ENCODE assay signal across 18 cellular contexts in the genomic region with DNA sequence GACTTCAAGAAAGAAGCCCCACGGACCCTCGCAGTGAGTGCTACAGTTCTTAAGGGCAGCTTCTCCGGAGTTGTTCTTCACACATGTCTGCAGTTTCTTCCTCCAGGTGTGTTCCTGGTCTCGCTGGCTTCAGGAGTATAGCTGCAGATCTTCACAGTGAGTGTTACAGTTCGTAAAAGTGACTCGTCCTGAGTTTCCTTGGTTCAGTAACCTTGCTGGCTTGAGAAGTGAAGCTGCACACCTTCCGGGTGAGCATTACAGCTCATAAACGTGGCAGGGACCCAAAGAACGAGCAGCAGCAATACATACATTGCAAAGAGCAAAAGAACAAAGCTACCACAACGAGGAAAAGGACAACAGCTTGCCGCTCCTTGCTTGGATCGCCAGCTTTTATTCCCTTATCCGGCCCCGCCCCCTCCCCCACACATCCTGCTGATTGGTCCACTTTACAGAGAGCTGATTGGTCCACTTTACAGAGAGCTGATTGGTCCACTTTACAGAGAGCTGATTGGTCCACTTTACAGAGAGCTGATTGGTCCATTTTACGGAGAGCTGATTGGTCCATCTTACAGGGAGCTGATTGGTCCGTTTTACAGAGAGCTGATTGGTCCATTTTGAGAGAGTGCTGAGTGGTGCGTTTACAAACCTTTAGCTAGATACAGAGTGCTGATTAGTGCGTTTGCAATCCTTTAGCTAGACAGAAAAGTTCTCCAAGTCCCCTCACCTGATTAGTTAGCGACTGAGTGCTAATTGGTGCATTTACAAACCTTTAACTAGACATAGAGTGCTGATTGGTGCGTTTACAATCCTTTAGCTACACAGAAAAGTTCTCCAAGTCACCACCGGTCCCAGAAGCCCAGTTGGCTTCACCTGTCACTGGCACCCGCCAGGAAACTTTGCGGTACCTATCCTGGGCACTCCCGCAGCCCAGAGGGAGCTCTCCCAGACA.
DNase-seq lines count a peak whose midpoint lies in the region; ATAC-seq, FAIRE-seq and TF ChIP-seq lines count a peak whose summit lies in the region.
"Had no signal": no experiment of that assay in that cellular context is flagged by ENCODE, and none has a peak within 500 bp of the region (broad histone marks: within the 10 kb centered on the region; RNA-seq: fewer than 3 reads in every experiment).

No MANE protein-coding gene starts in this region.

- no peak overlapping the region for H4K91ac ChIP-seq in H1 (replicated peaks; ENCODE audit: insufficient read length, low read length)

- DNase-seq in SK-N-SH (no peak), NCI-H2081 treated with DMSO at 0.1 percent for 48 hours (lab: John Stamatoyannopoulos, UW) (peak; percentile 50), H1 (ENCODE audit: low read depth in 1 of 2, low spot score in 2 of 2) (no peak), T-helper 1 cell (no peak), NCI-H2171 (lab: John Stamatoyannopoulos, UW) (no peak), OCI-LY7 (ENCODE audit: low spot score) (no peak), prostate gland (ENCODE audit: low spot score) (no peak)
- DNase-seq: 8988T, GOT3, KBM-7, NCI-H1436 treated with DMSO at 0.1 percent for 48 hours, NCI-H345, NCI-H526, OCI-M1, SJCRH30, T-helper 2 cell had no signal

- H4K8ac ChIP-seq in H1 (ENCODE audit: extremely low read depth, insufficient read depth, low read length), result no peak overlapping the region

- TF ChIP-seq CTCF in SK-N-SH (IDR thresholded peaks at IDR 0.05) (no peak), H1 (IDR thresholded peaks at IDR 0.05; ENCODE audit: control extremely low read depth in 1 of 3, insufficient read depth in 1 of 3, low read depth in 1 of 3, low read length in 3 of 3) (no peak), OCI-LY7 (conservative IDR thresholded peaks at IDR 0.05; ENCODE audit: low read length) (no peak), prostate gland (IDR thresholded peaks at IDR 0.05) (no peak)

- H3K36me3 ChIP-seq in SK-N-SH (replicated peaks in 1 of 2; ENCODE audit: control insufficient read depth in 1 of 2, insufficient read depth in 2 of 2, low read length in 1 of 2) (no peaks in the 10 kb centered on the region), H1 (ENCODE audit: control insufficient read depth in 2 of 4, insufficient read depth in 4 of 4, low read length in 3 of 4) (peaks cover 0 to 3% (median 0%) of the 10 kb centered on the region in 4 experiments; a peak in 1 of 8 replicates), OCI-LY7 (ENCODE audit: insufficient read depth, low read length) (no peaks in the 10 kb centered on the region), prostate gland (no peaks in the 10 kb centered on the region)
- H3K36me3 ChIP-seq: SJCRH30 had no signal

- no peak for FAIRE-seq in H1 (lab: Jason Lieb, UNC)
- FAIRE-seq: GM12891 had no signal

- H2AFZ ChIP-seq in SK-N-SH (ENCODE audit: low read depth), result no peak overlapping the region; the same call in 1 of the 2 replicates
- peak overlapping the region; percentile 16; the same call in 1 of the 2 replicates for H2AFZ ChIP-seq in H1 (ENCODE audit: low read length)
- no peak overlapping the region for H2AFZ ChIP-seq in OCI-LY7 (ENCODE audit: low read length)

- H3K9me2 ChIP-seq in SK-N-SH (no peaks in the 10 kb centered on the region), OCI-LY7 (ENCODE audit: insufficient read depth, low read length) (no peaks in the 10 kb centered on the region)

- TF ChIP-seq EP300 in SK-N-SH (IDR thresholded peaks at IDR 0.05; ENCODE audit: borderline replicate concordance in 1 of 2, low read depth in 1 of 2, low read length in 1 of 2) (no peak), H1 (IDR thresholded peaks at IDR 0.05; ENCODE audit: borderline replicate concordance in 1 of 2, low read depth in 2 of 2, low read length in 2 of 2) (no peak)

- TF ChIP-seq POLR2A in H1 (IDR thresholded peaks at IDR 0.05; ENCODE audit: control extremely low read depth in 1 of 2, low read depth in 2 of 2, low read length in 2 of 2) (no peak), prostate gland (IDR thresholded peaks at IDR 0.05) (no peak)

- no peaks in the 10 kb centered on the region for H3K23me2 ChIP-seq in H1 (ENCODE audit: low read depth, low read length)

- no peak overlapping the region for H2BK20ac ChIP-seq in H1 (ENCODE audit: low read length)

- H4K20me1 ChIP-seq in SK-N-SH (ENCODE audit: insufficient read depth) (no peaks in the 10 kb centered on the region), H1 (replicated peaks in 1 of 2; ENCODE audit: control insufficient read depth in 1 of 2, insufficient read depth in 2 of 2, low read length in 2 of 2) (no peaks in the 10 kb centered on the region), OCI-LY7 (ENCODE audit: insufficient read depth, low read length) (no peaks in the 10 kb centered on the region)

- no peak for TF ChIP-seq RAD21 in SK-N-SH (IDR thresholded peaks at IDR 0.05; ENCODE audit: low read length)
- no peak for TF ChIP-seq RAD21 in H1 (IDR thresholded peaks at IDR 0.05 in 1 of 2, conservative IDR thresholded peaks at IDR 0.05 in 1 of 2; ENCODE audit: low read depth in 2 of 2, low read length in 2 of 2)

- H3K9ac ChIP-seq in SK-N-SH (no peak overlapping the region), H1 (replicated peaks in 1 of 4; ENCODE audit: extremely low read depth in 1 of 4, low read depth in 3 of 4, low read length in 3 of 4) (no peak overlapping the region)

- WGBS in SK-N-SH (ENCODE audit: low lambda C conversion rate), result 53% methylated on average over 24 of the region's 24 CpGs
- 95% methylated on average over 24 of the region's 24 CpGs; no CpG with 5 or more reads in 1 of the 2 experiments for WGBS in H1 (ENCODE audit: extremely low coverage in 1 of 2, insufficient coverage in 1 of 2, insufficient read length in 1 of 2, insufficient replicate concordance in 2 of 2, low coverage in 1 of 2, low lambda C conversion rate in 2 of 2, missing lambda C conversion rate in 1 of 2), 2 experiments
- 86% methylated on average over 24 of the region's 24 CpGs for WGBS in prostate gland

- H3K4me1 ChIP-seq in SK-N-SH (ENCODE audit: control insufficient read depth in 1 of 2, insufficient read depth in 2 of 2, low read depth in 1 of 2, low read length in 1 of 2), result no peaks in the 10 kb centered on the region; a peak in 1 of 4 replicates
- H3K4me1 ChIP-seq in H1 (replicated peaks in 1 of 4; ENCODE audit: control insufficient read depth in 3 of 4, insufficient read depth in 4 of 4, low read length in 3 of 4), result no peaks in the 10 kb centered on the region
- no peaks in the 10 kb centered on the region for H3K4me1 ChIP-seq in OCI-LY7 (ENCODE audit: insufficient read depth, low read length, poor library complexity, severe bottlenecking)
- H3K4me1 ChIP-seq in prostate gland (replicated peaks), result no peaks in the 10 kb centered on the region
- H3K4me1 ChIP-seq: SJCRH30 had no signal

- H3K4me2 ChIP-seq in SK-N-SH, result peak overlapping the region; percentile 4; the same call in 1 of the 2 replicates
- no peak overlapping the region for H3K4me2 ChIP-seq in H1 (ENCODE audit: insufficient read depth in 1 of 2, low read depth in 2 of 2, low read length in 2 of 2)
- no peak overlapping the region for H3K4me2 ChIP-seq in OCI-LY7 (ENCODE audit: low read length)

- no peak overlapping the region for H2BK5ac ChIP-seq in H1 (ENCODE audit: low read depth, low read length)

- H3K27me3 ChIP-seq in SK-N-SH (ENCODE audit: insufficient read depth) (no peaks in the 10 kb centered on the region), H1 (replicated peaks in 1 of 4; ENCODE audit: control insufficient read depth in 3 of 4, extremely low read depth in 1 of 4, insufficient read depth in 3 of 4, low read length in 3 of 4) (no peaks in the 10 kb centered on the region), prostate gland (replicated peaks; ENCODE audit: insufficient read depth) (no peaks in the 10 kb centered on the region)
- H3K27me3 ChIP-seq: SJCRH30 had no signal

- no peak overlapping the region for H3K4ac ChIP-seq in H1 (replicated peaks; ENCODE audit: insufficient read length, low read depth, low read length)

- H2BK15ac ChIP-seq in H1 (ENCODE audit: low read length), result no peak overlapping the region

- no peak overlapping the region for H3K56ac ChIP-seq in H1 (replicated peaks; ENCODE audit: insufficient read length, low read depth, low read length)

- POLR2A ChIA-PET in SK-N-SH (lab: Yijun Ruan, JAX) (interaction anchor here (0.6 kb wide), 1 partner anchor 608 kb away, joined by 4 read pairs; no protein-coding TSS in a partner anchor), H1 (lab: Charles Lee; ENCODE audit: partially characterized antibody) (no interaction called here), OCI-LY7 (lab: Charles Lee) (interaction anchor here (0.7 to 1.5 kb wide), 2 partner anchors 17 to 806 kb away, joined by 3 to 4 read pairs; no protein-coding TSS in a partner anchor)

- BruUV-seq in OCI-LY7 (replicated peaks; lab: Mats Ljungman, UMichigan), result no TSS peak

- H3K23ac ChIP-seq in H1 (ENCODE audit: insufficient read length), result no peak overlapping the region

- H3K4me3 ChIP-seq in SK-N-SH (ENCODE audit: low read depth in 2 of 2, low read length in 1 of 2), result peak overlapping the region; percentile 9 to 22; a peak in 3 of 4 replicates
- no peak overlapping the region for H3K4me3 ChIP-seq in H1 (ENCODE audit: extremely low read depth in 1 of 4, insufficient read depth in 2 of 4, low read depth in 3 of 4, low read length in 4 of 4)
- no peak overlapping the region for H3K4me3 ChIP-seq in OCI-LY7 (ENCODE audit: low read depth, low read length, poor library complexity, severe bottlenecking)
- no peak overlapping the region for H3K4me3 ChIP-seq in prostate gland
- H3K4me3 ChIP-seq: SJCRH30 had no signal

- no peak overlapping the region for H2BK120ac ChIP-seq in H1 (replicated peaks; ENCODE audit: low read depth, low read length)

- intact Hi-C loops in OCI-LY7 (cut with micrococcal nuclease; ENCODE audit: unreplicated experiment) (no loop called here), prostate gland (cut with DNase I) (no loop called here)

- no peak overlapping the region for H4K5ac ChIP-seq in H1 (ENCODE audit: insufficient read length, low read depth, low read length)

- H3K79me1 ChIP-seq in H1 (ENCODE audit: low read depth, low read length), result no peaks in the 10 kb centered on the region

- no peak overlapping the region for H2AK5ac ChIP-seq in H1 (ENCODE audit: low read depth, low read length)

- H3K18ac ChIP-seq in H1 (ENCODE audit: extremely low read depth, low read length), result no peak overlapping the region

- no peak for ATAC-seq in SK-N-SH treated with all-trans-retinoic acid at 6 μM for 48 hours

- H3F3A ChIP-seq in SK-N-SH (replicated peaks; ENCODE audit: insufficient read depth), result no peaks in the 10 kb centered on the region

- no peaks in the 10 kb centered on the region for H3K9me3 ChIP-seq in SK-N-SH
- peaks cover 0 to 6% of the 10 kb centered on the region in 2 experiments; a peak in 1 of 4 replicates for H3K9me3 ChIP-seq in H1 (ENCODE audit: insufficient read depth in 2 of 2, low read depth in 1 of 2, low read length in 1 of 2)
- no peaks in the 10 kb centered on the region for H3K9me3 ChIP-seq in OCI-LY7 (ENCODE audit: low read length)
- H3K9me3 ChIP-seq in prostate gland, result no peaks in the 10 kb centered on the region
- H3K9me3 ChIP-seq: SJCRH30 had no signal

- H3K14ac ChIP-seq in H1 (ENCODE audit: insufficient read length), result no peak overlapping the region

- H3K27ac ChIP-seq in SK-N-SH (ENCODE audit: low read depth in 2 of 2, low read length in 1 of 2) (no peak overlapping the region), H1 (ENCODE audit: low read depth, low read length) (no peak overlapping the region), OCI-LY7 (ENCODE audit: low read depth, low read length, poor library complexity, severe bottlenecking) (no peak overlapping the region), prostate gland (no peak overlapping the region)
- H3K27ac ChIP-seq: SJCRH30 had no signal

- H3K79me2 ChIP-seq in SK-N-SH (ENCODE audit: insufficient read depth), result no peaks in the 10 kb centered on the region
- no peaks in the 10 kb centered on the region for H3K79me2 ChIP-seq in H1 (ENCODE audit: control insufficient read depth in 1 of 2, insufficient read depth in 2 of 2, low read length in 2 of 2)
- H3K79me2 ChIP-seq in OCI-LY7 (ENCODE audit: insufficient read depth, low read depth, low read length), result no peaks in the 10 kb centered on the region

- CTCF ChIA-PET in SK-N-SH (lab: Yijun Ruan, JAX) (interaction anchor here (1.2 kb wide), 1 partner anchor 22 kb away, joined by 3 read pairs; no protein-coding TSS in a partner anchor), H1 (lab: Charles Lee; ENCODE audit: partially characterized antibody) (interaction anchor here (0.7 to 1.5 kb wide), 3 partner anchors 253 to 692 kb away, joined by 3 read pairs; no protein-coding TSS in a partner anchor), OCI-LY7 (lab: Charles Lee; ENCODE audit: unreplicated experiment) (interaction anchor here (0.7 kb wide), 1 partner anchor 465 kb away, joined by 3 read pairs; no protein-coding TSS in a partner anchor)

- no peak overlapping the region for H2BK12ac ChIP-seq in H1 (ENCODE audit: low read depth, low read length)

Comparison
In these comparisons a context has a peak if more than half of its experiments do, and no peak if none do; other contexts are left out.
1. H3K4me3 ChIP-seq: peak in SK-N-SH (2 of 2); none in H1 (0 of 4), OCI-LY7 (single experiment) and prostate gland (0 of 2).